Comparison of ENCODE assay signal across 30 cellular contexts in genomic region chr13:20093946-20094345, GRCh38.
"Had no signal": no experiment of that assay in that cellular context is flagged by ENCODE, and none has a peak within 500 bp of the region (broad histone marks: within the 10 kb centered on the region; RNA-seq: fewer than 3 reads in every experiment).

No MANE protein-coding gene starts in this region.

- H3K4me1 Mint-ChIP-seq: activated CD8-positive, alpha-beta memory T cell treated with anti-CD3 and anti-CD28 coated beads, Interleukin-2, amount 10 ng/mL, durations not matched to agents 7 days and 5 days; activated naive CD4-positive, alpha-beta T cell treated with anti-CD3 and anti-CD28 coated beads, Interleukin-2, amount 50 U/mL, for 24 hours; activated naive CD8-positive, alpha-beta T cell treated with anti-CD3 and anti-CD28 coated beads, Interleukin-2, amount 50 U/mL, for 24 hours had no signal

- H3K4me3 Mint-ChIP-seq: activated CD4-positive, alpha-beta memory T cell treated with anti-CD3 and anti-CD28 coated beads for 36 hours; activated CD8-positive, alpha-beta memory T cell treated with anti-CD3 and anti-CD28 coated beads, Interleukin-2, amount 10 ng/mL, durations not matched to agents 7 days and 5 days; activated CD8-positive, alpha-beta T cell treated with anti-CD3 and anti-CD28 coated beads, Interleukin-2, amount 10 ng/mL, durations not matched to agents 7 days and 5 days; activated naive CD4-positive, alpha-beta T cell treated with anti-CD3 and anti-CD28 coated beads for 36 hours; activated naive CD4-positive, alpha-beta T cell treated with anti-CD3 and anti-CD28 coated beads, Interleukin-2, amount 50 U/mL, for 24 hours; activated naive CD8-positive, alpha-beta T cell treated with anti-CD3 and anti-CD28 coated beads for 36 hours; activated naive CD8-positive, alpha-beta T cell treated with anti-CD3 and anti-CD28 coated beads, Interleukin-2, amount 50 U/mL, for 24 hours; activated T-helper 1 cell treated with anti-CD3 and anti-CD28 coated beads, Interleukin-12 subunit alpha, Interleukin-12 subunit beta, Interleukin-2, Interleukin-4 antibody, amounts not matched to agents 30 ng/mL and 10 ng/mL and 1 ng/mL, durations not matched to agents 14 hours and 24 hours and 36 hours had no signal

- H3K27me3 ChIP-seq: adrenal gland, body of pancreas, colonic mucosa had no signal

- H3K4me3 ChIP-seq: adrenal gland, body of pancreas, colonic mucosa, esophagus squamous epithelium, gastroesophageal sphincter had no signal

- H3K27ac Mint-ChIP-seq: activated CD4-positive, alpha-beta memory T cell treated with anti-CD3 and anti-CD28 coated beads for 36 hours; activated CD8-positive, alpha-beta memory T cell treated with anti-CD3 and anti-CD28 coated beads, Interleukin-2, amount 10 ng/mL, durations not matched to agents 7 days and 5 days; activated CD8-positive, alpha-beta T cell treated with anti-CD3 and anti-CD28 coated beads, Interleukin-2, amount 10 ng/mL, durations not matched to agents 7 days and 5 days; activated naive CD4-positive, alpha-beta T cell treated with anti-CD3 and anti-CD28 coated beads for 36 hours; activated naive CD4-positive, alpha-beta T cell treated with anti-CD3 and anti-CD28 coated beads, Interleukin-2, amount 50 U/mL, for 24 hours; activated naive CD8-positive, alpha-beta T cell treated with anti-CD3 and anti-CD28 coated beads for 36 hours; activated naive CD8-positive, alpha-beta T cell treated with anti-CD3 and anti-CD28 coated beads, Interleukin-2, amount 50 U/mL, for 24 hours; activated T-helper 1 cell treated with anti-CD3 and anti-CD28 coated beads, Interleukin-12 subunit alpha, Interleukin-12 subunit beta, Interleukin-2, Interleukin-4 antibody, amounts not matched to agents 30 ng/mL and 10 ng/mL and 1 ng/mL, durations not matched to agents 14 hours and 24 hours and 36 hours; activated T-helper 2 cell treated with anti-CD3 and anti-CD28 coated beads, Interferon-gamma antibody, Interleukin-2, Interleukin-4, amounts not matched to agents 10 μg/mL and 5 μg/mL and 100 μg/mL, durations not matched to agents 14 hours and 24 hours and 36 hours had no signal

- FAIRE-seq: endometrium had no signal

- DNase-seq: activated CD4-positive, alpha-beta memory T cell treated with anti-CD3 and anti-CD28 coated beads for 36 hours; activated CD4-positive, alpha-beta T cell treated with anti-CD3 and anti-CD28 coated beads for 1 hour; activated CD4-positive, alpha-beta T cell treated with anti-CD3 and anti-CD28 coated beads for 4 hours; activated CD8-positive, alpha-beta memory T cell treated with anti-CD3 and anti-CD28 coated beads, Interleukin-2, amount 10 ng/mL, durations not matched to agents 7 days and 5 days; activated CD8-positive, alpha-beta memory T cell treated with anti-CD3 and anti-CD28 coated beads, Interleukin-2, amount 50 U/mL, for 4 hours; activated CD8-positive, alpha-beta T cell treated with anti-CD3 and anti-CD28 coated beads, Interleukin-2, amount 10 ng/mL, durations not matched to agents 7 days and 5 days; activated effector memory CD4-positive, alpha-beta T cell treated with anti-CD3 and anti-CD28 coated beads, Interleukin-2, amount 50 U/mL, for 16 hours; activated naive CD4-positive, alpha-beta T cell treated with anti-CD3 and anti-CD28 coated beads for 36 hours; activated naive CD8-positive, alpha-beta T cell treated with anti-CD3 and anti-CD28 coated beads for 36 hours; activated naive CD8-positive, alpha-beta T cell treated with anti-CD3 and anti-CD28 coated beads, Interleukin-2, amount 50 U/mL, for 24 hours; activated T-cell treated with anti-CD3 and anti-CD28 coated beads, Interleukin-2, amount 50 U/mL, for 1 hour; activated T-cell treated with anti-CD3 and anti-CD28 coated beads, Interleukin-2, amount 50 U/mL, for 48 hours; adrenal gland; amygdala; aorta; body of pancreas; central memory CD4-positive, alpha-beta T cell; cerebellar nuclear complex; colonic mucosa; effector CD8-positive, alpha-beta T cell; esophagus squamous epithelium; foreskin melanocyte; head of caudate nucleus; T-helper 2 cell had no signal

- H3K9me3 Mint-ChIP-seq: activated CD4-positive, alpha-beta memory T cell treated with anti-CD3 and anti-CD28 coated beads for 36 hours; activated naive CD4-positive, alpha-beta T cell treated with anti-CD3 and anti-CD28 coated beads for 36 hours; activated naive CD4-positive, alpha-beta T cell treated with anti-CD3 and anti-CD28 coated beads, Interleukin-2, amount 50 U/mL, for 24 hours; activated naive CD8-positive, alpha-beta T cell treated with anti-CD3 and anti-CD28 coated beads for 36 hours; activated naive CD8-positive, alpha-beta T cell treated with anti-CD3 and anti-CD28 coated beads, Interleukin-2, amount 50 U/mL, for 24 hours; activated T-helper 1 cell treated with anti-CD3 and anti-CD28 coated beads, Interleukin-12 subunit alpha, Interleukin-12 subunit beta, Interleukin-2, Interleukin-4 antibody, amounts not matched to agents 30 ng/mL and 10 ng/mL and 1 ng/mL, durations not matched to agents 14 hours and 24 hours and 36 hours; activated T-helper 2 cell treated with anti-CD3 and anti-CD28 coated beads, Interferon-gamma antibody, Interleukin-2, Interleukin-4, amounts not matched to agents 10 μg/mL and 5 μg/mL and 100 μg/mL, durations not matched to agents 14 hours and 24 hours and 36 hours had no signal

- H3K9me3 ChIP-seq: adrenal gland, body of pancreas, colonic mucosa, esophagus squamous epithelium, gastroesophageal sphincter had no signal

- H3K36me3 ChIP-seq: adrenal gland, colonic mucosa, esophagus squamous epithelium, gastroesophageal sphincter had no signal

- H3K27ac ChIP-seq: adrenal gland, body of pancreas, colonic mucosa, epithelial cell of prostate, esophagus squamous epithelium, gastroesophageal sphincter had no signal

- H3K36me3 Mint-ChIP-seq: activated CD4-positive, alpha-beta memory T cell treated with anti-CD3 and anti-CD28 coated beads for 36 hours; activated CD8-positive, alpha-beta memory T cell treated with anti-CD3 and anti-CD28 coated beads, Interleukin-2, amount 10 ng/mL, durations not matched to agents 7 days and 5 days; activated naive CD4-positive, alpha-beta T cell treated with anti-CD3 and anti-CD28 coated beads, Interleukin-2, amount 50 U/mL, for 24 hours; activated naive CD8-positive, alpha-beta T cell treated with anti-CD3 and anti-CD28 coated beads for 36 hours had no signal

- ATAC-seq: activated CD8-positive, alpha-beta memory T cell treated with anti-CD3 and anti-CD28 coated beads, Interleukin-2, amount 10 ng/mL, durations not matched to agents 7 days and 5 days; activated CD8-positive, alpha-beta T cell treated with anti-CD3 and anti-CD28 coated beads, Interleukin-2, amount 10 ng/mL, durations not matched to agents 7 days and 5 days; activated naive CD8-positive, alpha-beta T cell treated with anti-CD3 and anti-CD28 coated beads, Interleukin-2, amount 50 U/mL, for 24 hours; body of pancreas; gastroesophageal sphincter had no signal

- H3K4me1 ChIP-seq: adrenal gland, body of pancreas, colonic mucosa, esophagus squamous epithelium, gastroesophageal sphincter had no signal
